8 cellular contexts compared by ENCODE assay signal in genomic region chr6:170280689-170281045, GRCh38. TPM values are rescaled to one million over a fixed set of nuclear protein-coding genes. Genes with fewer than 3 reads are reported as not detected.
A peak's percentile ranks its signal among the peaks of the same experiment; 100 is the strongest.
DNase-seq lines count a peak whose midpoint lies in the region; ATAC-seq and TF ChIP-seq lines count a peak whose summit lies in the region.

No MANE protein-coding gene starts in this region.

- peaks cover 53% of the 10 kb centered on the region for H3K27me3 Mint-ChIP-seq in activated CD4-positive, alpha-beta memory T cell treated with anti-CD3 and anti-CD28 coated beads, Interleukin-2, amount 10 ng/mL, durations not matched to agents 7 days and 5 days
- H3K27me3 Mint-ChIP-seq in memory B cell, result peaks cover 9% of the 10 kb centered on the region

- no peak for TF ChIP-seq CTCF in AG04449 (IDR thresholded peaks at IDR 0.05; ENCODE audit: insufficient read depth, low read length, missing control alignments)

- peak; percentile 50 for ATAC-seq in GM19438 (IDR thresholded peaks at IDR 0.05; ENCODE audit: low read depth, unreplicated experiment)
- peak; percentile 66 for ATAC-seq in memory B cell (ENCODE audit: low read depth)
- no peak for ATAC-seq in HG03097 (IDR thresholded peaks at IDR 0.05; ENCODE audit: low FRiP score, unreplicated experiment)

- CTCF ChIA-PET in AG04449 (lab: Yijun Ruan, JAX), result no interaction called here
- CTCF ChIA-PET in activated CD4-positive, alpha-beta memory T cell treated with anti-CD3 and anti-CD28 coated beads, Interleukin-2, amount 10 ng/mL, durations not matched to agents 7 days and 5 days (lab: Charles Lee), result no interaction called here

- H3K27ac Mint-ChIP-seq in activated CD4-positive, alpha-beta memory T cell treated with anti-CD3 and anti-CD28 coated beads, Interleukin-2, amount 10 ng/mL, durations not matched to agents 7 days and 5 days, result no peak overlapping the region
- H3K27ac Mint-ChIP-seq in memory B cell, result peak overlapping the region; percentile 70

- H3K36me3 Mint-ChIP-seq in activated CD4-positive, alpha-beta memory T cell treated with anti-CD3 and anti-CD28 coated beads, Interleukin-2, amount 10 ng/mL, durations not matched to agents 7 days and 5 days (ENCODE audit: low read depth), result no peaks in the 10 kb centered on the region
- no peaks in the 10 kb centered on the region for H3K36me3 Mint-ChIP-seq in memory B cell

- no peaks in the 10 kb centered on the region for H3K9me3 Mint-ChIP-seq in activated CD4-positive, alpha-beta memory T cell treated with anti-CD3 and anti-CD28 coated beads, Interleukin-2, amount 10 ng/mL, durations not matched to agents 7 days and 5 days
- no peaks in the 10 kb centered on the region for H3K9me3 Mint-ChIP-seq in memory B cell

- H3K4me3 Mint-ChIP-seq in activated CD4-positive, alpha-beta memory T cell treated with anti-CD3 and anti-CD28 coated beads, Interleukin-2, amount 10 ng/mL, durations not matched to agents 7 days and 5 days, result peak overlapping the region; percentile 43
- H3K4me3 Mint-ChIP-seq in memory B cell, result peak overlapping the region; percentile 83

- H3K4me1 Mint-ChIP-seq in activated CD4-positive, alpha-beta memory T cell treated with anti-CD3 and anti-CD28 coated beads, Interleukin-2, amount 10 ng/mL, durations not matched to agents 7 days and 5 days, result peaks cover 12% of the 10 kb centered on the region
- H3K4me1 Mint-ChIP-seq in memory B cell, result peaks cover 9% of the 10 kb centered on the region

- DNase-seq in AG04449 (ENCODE audit: low read depth, low spot score) (no peak), memory B cell (ENCODE audit: low spot score in 2 of 2) (no peak), HPDE6-E6E7 (ENCODE audit: extremely low spot score) (no peak), NCI-H524 (lab: John Stamatoyannopoulos, UW) (no peak), cerebellar nuclear complex (lab: John Stamatoyannopoulos, UW) (no peak)
- DNase-seq in activated CD4-positive, alpha-beta memory T cell treated with anti-CD3 and anti-CD28 coated beads, Interleukin-2, amount 10 ng/mL, durations not matched to agents 7 days and 5 days, result no peak

- POLR2A ChIA-PET in AG04449 (lab: Yijun Ruan, JAX), result no interaction called here
- POLR2A ChIA-PET in activated CD4-positive, alpha-beta memory T cell treated with anti-CD3 and anti-CD28 coated beads, Interleukin-2, amount 10 ng/mL, durations not matched to agents 7 days and 5 days (lab: Charles Lee), result no interaction called here

- H3K4me3 ChIP-seq in AG04449 (ENCODE audit: low read depth, low read length), result peak overlapping the region; percentile 44

RNA-seq across cellular contexts. Expression of gene DLL1, which starts 10.2 kb away (rescaled TPM):
- under 1 TPM in 1 of 2 experiments, not detected in 1; 0.20 TPM for total RNA-seq in activated CD4-positive, alpha-beta memory T cell treated with anti-CD3 and anti-CD28 coated beads, Interleukin-2, amount 10 ng/mL, durations not matched to agents 7 days and 5 days

RNA-seq across cellular contexts. Expression of gene FAM120B, which starts 25.9 kb away (rescaled TPM):
- 10 to 100 TPM; 23.9 to 25.0 TPM for total RNA-seq in activated CD4-positive, alpha-beta memory T cell treated with anti-CD3 and anti-CD28 coated beads, Interleukin-2, amount 10 ng/mL, durations not matched to agents 7 days and 5 days
